Comparison of ENCODE assay signal across 9 cellular contexts in the genomic region with DNA sequence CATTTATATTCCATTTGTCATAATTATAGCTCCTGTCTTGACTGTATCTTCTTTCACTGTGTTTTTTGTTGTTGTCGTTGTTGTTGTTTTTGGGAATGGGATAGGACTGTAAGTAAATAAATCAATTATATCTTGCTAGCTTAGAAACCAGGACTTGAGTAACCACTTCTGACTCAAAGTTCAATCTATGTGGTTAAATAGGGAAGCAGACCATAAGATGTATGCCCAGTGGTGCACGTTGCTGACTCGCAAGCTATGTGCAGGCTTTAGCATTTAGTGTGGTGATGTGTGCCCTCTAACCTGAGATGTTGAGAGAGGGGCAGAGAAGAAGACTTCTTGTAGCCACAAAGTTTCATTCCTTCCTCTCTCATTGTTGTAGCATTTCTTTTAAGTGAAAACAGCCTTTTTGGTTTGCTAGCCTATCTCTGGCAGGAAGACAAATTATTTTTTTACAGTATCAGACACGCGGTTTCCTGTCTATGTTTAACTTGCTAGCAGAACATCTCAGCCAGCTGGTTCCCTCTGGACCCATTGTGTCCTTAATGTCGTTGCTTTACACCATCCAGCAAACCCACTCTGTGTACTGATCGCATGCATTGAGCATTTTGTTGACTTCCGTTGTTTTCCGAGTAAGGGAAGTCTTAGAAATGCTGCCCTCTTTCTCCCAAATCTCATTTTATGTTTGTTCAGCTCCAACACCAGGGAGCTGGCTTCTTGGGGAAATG. TPM values are rescaled to one million over a fixed set of nuclear protein-coding genes. Genes with fewer than 3 reads are reported as not detected.
DNase-seq lines count a peak whose midpoint lies in the region; ATAC-seq, FAIRE-seq and TF ChIP-seq lines count a peak whose summit lies in the region.
"Had no signal": no experiment of that assay in that cellular context is flagged by ENCODE, and none has a peak within 500 bp of the region (broad histone marks: within the 10 kb centered on the region; RNA-seq: fewer than 3 reads in every experiment).

No MANE protein-coding gene starts in this region.

- H3K27me3 ChIP-seq in Panc1 (ENCODE audit: control insufficient read depth, insufficient read depth, low read length) (no peaks in the 10 kb centered on the region), subcutaneous abdominal adipose tissue (ENCODE audit: control insufficient read depth in 5 of 5, insufficient read depth in 4 of 5, low read length in 5 of 5) (no peaks in the 10 kb centered on the region)

- peak overlapping the region; percentile 91 for H3K27ac ChIP-seq in Panc1 (ENCODE audit: low read length)
- peak overlapping the region; percentile 7 to 67 for H3K27ac ChIP-seq in kidney (ENCODE audit: low read depth in 2 of 2, low read length in 2 of 2)
- H3K27ac ChIP-seq in subcutaneous abdominal adipose tissue (ENCODE audit: low read depth, low read length) = peak overlapping the region; percentile 73
- H3K27ac ChIP-seq: C4-2B had no signal

- H3K36me3 ChIP-seq in Panc1 (ENCODE audit: control insufficient read depth, insufficient read depth, low read length) = no peaks in the 10 kb centered on the region; the same call in none of the 2 replicates
- peaks cover 15 to 36% of the 10 kb centered on the region in 2 donors for H3K36me3 ChIP-seq in kidney (ENCODE audit: control insufficient read depth in 1 of 2, insufficient read depth in 2 of 2, low read length in 2 of 2)
- peaks cover 25 to 61% (median 47%) of the 10 kb centered on the region in 5 donors for H3K36me3 ChIP-seq in subcutaneous abdominal adipose tissue (ENCODE audit: control insufficient read depth in 5 of 5, insufficient read depth in 5 of 5, low read length in 5 of 5)

- H3K9ac ChIP-seq in kidney (ENCODE audit: low read length in 2 of 2) (no peak overlapping the region), subcutaneous abdominal adipose tissue (ENCODE audit: low read length in 5 of 5) (peak overlapping the region in 3 of 5 donors; percentile 6 to 31 (median 17))

- CTCF ChIA-PET in Panc1 (lab: Charles Lee) = interaction anchor here (0.5 kb wide), 1 partner anchor 420 kb away, joined by 4 read pairs; no protein-coding TSS in a partner anchor

- POLR2A ChIA-PET in Panc1 (lab: Charles Lee) = interaction anchor here (0.6 to 0.7 kb wide), 2 partner anchors 382 to 623 kb away, joined by 3 read pairs; no protein-coding TSS in a partner anchor

- FAIRE-seq in kidney (lab: Jason Lieb, UNC) = no peak

- in situ Hi-C loops in Panc1 (cut with HindIII; ENCODE audit: low pct_unique_long_range_greater_than_20kb, low sequenced_read_pairs) (no loop called here), astrocyte of the spinal cord (cut with HindIII; ENCODE audit: low sequenced_read_pairs) (no loop called here)

- ATAC-seq in HG03095 (IDR thresholded peaks at IDR 0.05; ENCODE audit: unreplicated experiment) (peak; percentile 79), Panc1 (peak; percentile 74)

- H3K4me1 ChIP-seq in Panc1 (ENCODE audit: control insufficient read depth, insufficient read depth, low read length) (peaks cover 45% of the 10 kb centered on the region), kidney (ENCODE audit: control insufficient read depth in 1 of 2, insufficient read depth in 1 of 2, low read depth in 1 of 2, low read length in 2 of 2) (peaks cover 14 to 43% of the 10 kb centered on the region in 2 donors), subcutaneous abdominal adipose tissue (ENCODE audit: control insufficient read depth in 5 of 5, insufficient read depth in 5 of 5, low read length in 5 of 5) (peaks cover 17 to 77% (median 65%) of the 10 kb centered on the region in 5 donors)

- no peaks in the 10 kb centered on the region for H3K9me3 ChIP-seq in Panc1 (ENCODE audit: control insufficient read depth, insufficient read depth, low read depth, low read length)
- no peaks in the 10 kb centered on the region for H3K9me3 ChIP-seq in kidney (ENCODE audit: control insufficient read depth in 1 of 2, low read length in 2 of 2)
- H3K9me3 ChIP-seq in subcutaneous abdominal adipose tissue (ENCODE audit: control insufficient read depth in 5 of 5, low read length in 5 of 5) = no peaks in the 10 kb centered on the region

- TSS peak; percentile 32 for BruUV-seq in Panc1 (replicated peaks; lab: Mats Ljungman, UMichigan)

- TF ChIP-seq CTCF in Panc1 (IDR thresholded peaks at IDR 0.05) (0 out of 2 replicates have a peak, but pooled peaks have one; percentile 5), astrocyte of the spinal cord (IDR thresholded peaks at IDR 0.05; ENCODE audit: low read depth, low read length) (no peak), kidney (IDR thresholded peaks at IDR 0.05; ENCODE audit: borderline replicate concordance, extremely low read depth, insufficient read depth) (no peak)

- H3K4me3 ChIP-seq in Panc1 (ENCODE audit: low read depth in 2 of 2, low read length in 2 of 2) (peak overlapping the region in 1 of 2 experiments; percentile 17; a peak in 2 of 4 replicates), astrocyte of the spinal cord (ENCODE audit: low read depth, low read length) (no peak overlapping the region), kidney (ENCODE audit: low read length in 2 of 2) (no peak overlapping the region), subcutaneous abdominal adipose tissue (ENCODE audit: low read depth in 1 of 5, low read length in 5 of 5) (peak overlapping the region in 4 of 5 donors; percentile 25 to 44 (median 31))

- DNase-seq in activated T-cell treated with anti-CD3 and anti-CD28 coated beads for 48 hours (ENCODE audit: low read depth) = peak; percentile 46
- DNase-seq in activated T-cell treated with anti-CD3 and anti-CD28 coated beads for 4 hours = no peak
- DNase-seq in Panc1 (ENCODE audit: low read depth, low spot score) = peak; percentile 36
- peak; percentile 89 for DNase-seq in astrocyte of the spinal cord (ENCODE audit: low read depth, low spot score)
- no peak for DNase-seq in kidney
- no peak for DNase-seq in GOT3 (lab: John Stamatoyannopoulos, UW)

- intact Hi-C loops in Panc1 (cut with micrococcal nuclease; ENCODE audit: unreplicated experiment) = loop anchor here (1.0 kb wide), 1 partner anchor 9 kb away; no protein-coding TSS in a partner anchor
- intact Hi-C loops in kidney (cut with DNase I) = no loop called here

RNA-seq across cellular contexts. Expression of a gene that starts 52.1 kb away (rescaled TPM):
- 45.9 TPM for total RNA-seq in Panc1 (2021; ENCODE audit: unreplicated experiment)
- 38.8 TPM for polyA plus RNA-seq in Panc1 (2012; ENCODE audit: insufficient read length)
- 243 TPM for total RNA-seq in kidney
- polyA plus RNA-seq in kidney (ENCODE audit: insufficient read depth, low read depth, low replicate concordance) = 81.8 TPM

Comparison
In these comparisons a context has a peak if more than half of its experiments do, and no peak if none do; other contexts are left out.
1. DNase-seq: peak in activated T-cell treated with anti-CD3 and anti-CD28 coated beads for 48 hours (single experiment), Panc1 (single experiment) and astrocyte of the spinal cord (single experiment); none in activated T-cell treated with anti-CD3 and anti-CD28 coated beads for 4 hours (single experiment), kidney (single experiment) and GOT3 (single experiment).
2. H3K27ac ChIP-seq: peak in every context shown above with its lines; median percentile 91 in Panc1; 73 in subcutaneous abdominal adipose tissue; 37 in kidney.
3. H3K4me3 ChIP-seq: peak in subcutaneous abdominal adipose tissue (4 of 5); none in astrocyte of the spinal cord (single experiment) and kidney (0 of 2).
4. H3K9ac ChIP-seq: peak in subcutaneous abdominal adipose tissue (3 of 5); none in kidney (0 of 2).